Comparison of ENCODE assay signal across 21 cellular contexts in genomic region chr1:244454412-244454811, GRCh38. TPM values are rescaled to one million over a fixed set of nuclear protein-coding genes. Genes with fewer than 3 reads are reported as not detected.
DNase-seq lines count a peak whose midpoint lies in the region; ATAC-seq, FAIRE-seq and TF ChIP-seq lines count a peak whose summit lies in the region.
"Had no signal": no experiment of that assay in that cellular context is flagged by ENCODE, and none has a peak within 500 bp of the region (broad histone marks: within the 10 kb centered on the region; RNA-seq: fewer than 3 reads in every experiment).

No MANE protein-coding gene starts in this region.

- H3K79me2 ChIP-seq in PC-9 (ENCODE audit: low read depth) (peaks cover 20% of the 10 kb centered on the region), trophoblast cell (ENCODE audit: control insufficient read depth, insufficient read depth, low read length, poor library complexity) (peaks cover 7% of the 10 kb centered on the region)

- H3K9ac ChIP-seq in trophoblast cell (ENCODE audit: low read length), result no peak overlapping the region

- no peaks in the 10 kb centered on the region for H4K20me1 ChIP-seq in PC-9 (ENCODE audit: insufficient read depth)

- H3K27me3 Mint-ChIP-seq in effector memory CD8-positive, alpha-beta T cell, result no peaks in the 10 kb centered on the region
- H3K27me3 Mint-ChIP-seq: activated CD4-positive, alpha-beta T cell treated with anti-CD3 and anti-CD28 coated beads for 36 hours; stimulated activated memory B cell treated with anti-CD40 and anti-IgM and Interleukin-4, amounts not matched to agents 10 μg/mL and 1 μg/mL and 100 μg/mL, for 72 hours had no signal

- POLR2A ChIA-PET in HEK293 (lab: Yijun Ruan, JAX), result no interaction called here
- POLR2A ChIA-PET in PC-9 (lab: Charles Lee; ENCODE audit: unreplicated experiment), result no interaction called here

- H3K4me1 Mint-ChIP-seq in effector memory CD8-positive, alpha-beta T cell (ENCODE audit: low read depth in 2 of 2), result peaks cover 19 to 20% of the 10 kb centered on the region in 2 donors

- DNase-seq in PC-9 (peak; percentile 21 to 41), fibroblast of peridontal ligament (ENCODE audit: extremely low read depth) (peak; percentile 11), trophoblast cell (peak in 1 of 2 donors; percentile 55), NCI-H524 treated with DMSO at 0.1 percent for 48 hours (lab: John Stamatoyannopoulos, UW) (no peak), EL (no peak), small intestine (no peak)
- no peak for DNase-seq in effector memory CD8-positive, alpha-beta T cell
- DNase-seq: activated CD4-positive, alpha-beta T cell treated with anti-CD3 and anti-CD28 coated beads for 36 hours; CD4-positive, CD25-positive, alpha-beta regulatory T cell; heart right ventricle; NCI-H1105; NCI-H2081 treated with DMSO at 0.1 percent for 48 hours; stimulated activated CD4-positive, alpha-beta T cell treated with anti-CD3 and anti-CD28 coated beads, Interleukin-1b, Interleukin-23, amount 100 ng/mL, for 48 hours; tibial artery had no signal

- no peak for ATAC-seq in effector memory CD8-positive, alpha-beta T cell (replicated peaks)
- ATAC-seq: activated CD4-positive, alpha-beta T cell treated with anti-CD3 and anti-CD28 coated beads for 36 hours; activated naive CD4-positive, alpha-beta T cell treated with anti-CD3 and anti-CD28 coated beads, Interleukin-2, amount 50 U/mL, for 72 hours; heart right ventricle; Right ventricle myocardium inferior; stimulated activated memory B cell treated with anti-CD40 and anti-IgM and Interleukin-4, amounts not matched to agents 10 μg/mL and 1 μg/mL and 100 μg/mL, for 72 hours had no signal

- intact Hi-C loops in PC-9 (cut with micrococcal nuclease; ENCODE audit: unreplicated experiment), result loop anchor here (5.0 to 10.0 kb wide), 6 partner anchors 112 to 1200 kb away; partner anchors contain the start of genes AKT3, CEP170, COX20 and SDCCAG8

- CTCF ChIA-PET in HEK293 (lab: Yijun Ruan, JAX), result no interaction called here
- CTCF ChIA-PET in PC-9 (lab: Charles Lee), result no interaction called here

- peak overlapping the region; percentile 2 for H3K14ac ChIP-seq in trophoblast cell (ENCODE audit: low read length)

- H3K27ac ChIP-seq in HEK293 (ENCODE audit: extremely low read depth, low read depth, low read length) (no peak overlapping the region), PC-9 (peak overlapping the region; percentile 13; the same call in 1 of the 2 replicates), trophoblast cell (ENCODE audit: low read depth, low read length) (peak overlapping the region; percentile 85), small intestine (ENCODE audit: low read depth in 1 of 2, low read length in 1 of 2) (no peak overlapping the region)
- H3K27ac ChIP-seq: heart right ventricle, tibial artery had no signal

- H3K27me3 ChIP-seq in PC-9 (ENCODE audit: insufficient read depth, low read depth) (no peaks in the 10 kb centered on the region), trophoblast cell (ENCODE audit: insufficient read depth, low read length) (no peaks in the 10 kb centered on the region), small intestine (ENCODE audit: control insufficient read depth in 2 of 2, insufficient read depth in 2 of 2, low read length in 2 of 2) (no peaks in the 10 kb centered on the region)
- H3K27me3 ChIP-seq: heart right ventricle, tibial artery had no signal

- H3K18ac ChIP-seq in trophoblast cell (ENCODE audit: low read length), result no peak overlapping the region

- no peak overlapping the region for H3K4me3 ChIP-seq in HEK293 (ENCODE audit: low read depth, low read length)
- H3K4me3 ChIP-seq in PC-9, result peak overlapping the region; percentile 28; the same call in 1 of the 2 replicates
- H3K4me3 ChIP-seq in trophoblast cell (ENCODE audit: low read depth, low read length), result no peak overlapping the region
- no peak overlapping the region for H3K4me3 ChIP-seq in small intestine (ENCODE audit: low read depth in 1 of 2, low read length in 2 of 2)
- H3K4me3 ChIP-seq: heart right ventricle, tibial artery had no signal

- H4K91ac ChIP-seq in trophoblast cell (ENCODE audit: low read depth, low read length), result peak overlapping the region; percentile 41

- H3K23ac ChIP-seq in trophoblast cell (ENCODE audit: low read length), result no peak overlapping the region

- H3K9me3 Mint-ChIP-seq in effector memory CD8-positive, alpha-beta T cell, result no peaks in the 10 kb centered on the region
- H3K9me3 Mint-ChIP-seq: stimulated activated memory B cell treated with anti-CD40 and anti-IgM and Interleukin-4, amounts not matched to agents 10 μg/mL and 1 μg/mL and 100 μg/mL, for 72 hours had no signal

- H2BK120ac ChIP-seq in trophoblast cell (ENCODE audit: insufficient read depth, low read length, poor library complexity), result peak overlapping the region; percentile 75

- no peak overlapping the region for H2AK5ac ChIP-seq in trophoblast cell (ENCODE audit: low read length)

- no CpG with 5 or more reads among the region's 6 CpGs for WGBS in trophoblast cell (ENCODE audit: extremely low coverage, insufficient coverage, insufficient read length)
- 76 to 85% (median 81%) methylated on average over 6 of the region's 6 CpGs for WGBS in small intestine, 3 donors

- no peak overlapping the region for H3K4me3 Mint-ChIP-seq in effector memory CD8-positive, alpha-beta T cell
- H3K4me3 Mint-ChIP-seq: activated CD4-positive, alpha-beta T cell treated with anti-CD3 and anti-CD28 coated beads for 36 hours; stimulated activated memory B cell treated with anti-CD40 and anti-IgM and Interleukin-4, amounts not matched to agents 10 μg/mL and 1 μg/mL and 100 μg/mL, for 72 hours had no signal

- H4K8ac ChIP-seq in trophoblast cell (ENCODE audit: low read depth, low read length), result peak overlapping the region; percentile 70

- no peak overlapping the region for H3K27ac Mint-ChIP-seq in effector memory CD8-positive, alpha-beta T cell
- H3K27ac Mint-ChIP-seq: activated CD4-positive, alpha-beta T cell treated with anti-CD3 and anti-CD28 coated beads for 36 hours; activated naive CD4-positive, alpha-beta T cell treated with anti-CD3 and anti-CD28 coated beads, Interleukin-2, amount 50 U/mL, for 72 hours; CD4-positive, CD25-positive, alpha-beta regulatory T cell; stimulated activated memory B cell treated with anti-CD40 and anti-IgM and Interleukin-4, amounts not matched to agents 10 μg/mL and 1 μg/mL and 100 μg/mL, for 72 hours had no signal

- peaks cover 10% of the 10 kb centered on the region for H3K4me1 ChIP-seq in HEK293 (ENCODE audit: control insufficient read depth, insufficient read depth, low read length)
- H3K4me1 ChIP-seq in PC-9 (replicated peaks; ENCODE audit: insufficient read depth), result peaks cover 30% of the 10 kb centered on the region
- H3K4me1 ChIP-seq in trophoblast cell (ENCODE audit: control insufficient read depth in 1 of 2, insufficient read depth in 2 of 2, low read length in 2 of 2), result peaks cover 8 to 11% of the 10 kb centered on the region in 2 experiments
- H3K4me1 ChIP-seq in small intestine (ENCODE audit: control insufficient read depth in 2 of 2, insufficient read depth in 1 of 2, low read depth in 1 of 2, low read length in 1 of 2), result peaks cover 4 to 7% of the 10 kb centered on the region in 2 donors

- H3K4me2 ChIP-seq in PC-9 (peak overlapping the region; percentile 65), trophoblast cell (ENCODE audit: low read length) (peak overlapping the region; percentile 47)

- peaks cover 25% of the 10 kb centered on the region for H3K36me3 Mint-ChIP-seq in effector memory CD8-positive, alpha-beta T cell (ENCODE audit: insufficient read depth)

- peaks cover 0 to 6% of the 10 kb centered on the region in 2 experiments; a peak in 1 of 3 replicates for H3K36me3 ChIP-seq in HEK293 (ENCODE audit: control insufficient read depth in 2 of 2, insufficient read depth in 1 of 2, low read length in 2 of 2)
- H3K36me3 ChIP-seq in PC-9 (ENCODE audit: low read depth), result 0 out of 2 replicates have a peak, but pooled peaks cover 7% of the 10 kb centered on the region
- peaks cover 0 to 4% of the 10 kb centered on the region in 2 experiments for H3K36me3 ChIP-seq in trophoblast cell (ENCODE audit: control insufficient read depth in 1 of 2, insufficient read depth in 2 of 2, low read length in 2 of 2)
- H3K36me3 ChIP-seq in small intestine (ENCODE audit: control insufficient read depth in 2 of 2, insufficient read depth in 2 of 2, low read length in 2 of 2), result no peaks in the 10 kb centered on the region
- H3K36me3 ChIP-seq: heart right ventricle, tibial artery had no signal

- H2BK12ac ChIP-seq in trophoblast cell (ENCODE audit: low read length), result peak overlapping the region; percentile 63

- peak overlapping the region; percentile 72 for H2BK5ac ChIP-seq in trophoblast cell (ENCODE audit: low read depth, low read length, poor library complexity)

- H2AFZ ChIP-seq in PC-9 (peak overlapping the region; percentile 76), trophoblast cell (ENCODE audit: insufficient read depth, low read length, poor library complexity) (no peak overlapping the region)

- H3K79me1 ChIP-seq in trophoblast cell (ENCODE audit: low read length), result peaks cover 15% of the 10 kb centered on the region

- TF ChIP-seq CTCF in HEK293 (tag by site-specific recombination; IDR thresholded peaks at IDR 0.05) (no peak), PC-9 (conservative IDR thresholded peaks at IDR 0.05) (no peak)

- no peak for FAIRE-seq in small intestine (lab: Jason Lieb, UNC)
- FAIRE-seq: endometrium, H54 had no signal

- peaks cover 8% of the 10 kb centered on the region; the same call in 1 of the 2 replicates for H3F3A ChIP-seq in PC-9 (ENCODE audit: insufficient read depth, low read depth)

- peak overlapping the region; percentile 59 for H4K12ac ChIP-seq in trophoblast cell (ENCODE audit: low read depth, low read length)

- H3K9me2 ChIP-seq in PC-9 (ENCODE audit: insufficient read depth), result no peaks in the 10 kb centered on the region

- no TSS peak for BruUV-seq in PC-9 (replicated peaks; lab: Mats Ljungman, UMichigan)

- H3K4ac ChIP-seq in trophoblast cell (ENCODE audit: low read depth, low read length), result peak overlapping the region; percentile 9

- H3K9me3 ChIP-seq in HEK293 (ENCODE audit: control insufficient read depth, insufficient read depth, low read depth, low read length) (no peaks in the 10 kb centered on the region), PC-9 (ENCODE audit: insufficient read depth, low read depth) (no peaks in the 10 kb centered on the region), trophoblast cell (ENCODE audit: insufficient read depth, low read depth, low read length) (no peaks in the 10 kb centered on the region), small intestine (ENCODE audit: control insufficient read depth, low read depth) (no peaks in the 10 kb centered on the region)
- H3K9me3 ChIP-seq: heart right ventricle, tibial artery had no signal

TF ChIP-seq in HEK293, 187 proteins besides CTCF, POLR2A, EP300 and RAD21 (continues in another document):
- no peak for TF ChIP-seq ZNF394 (tag by site-specific recombination; IDR thresholded peaks at IDR 0.05; ENCODE audit: borderline replicate concordance)

RNA-seq across cellular contexts. Expression of gene ADSS2, which starts 2.7 kb away (rescaled TPM):
- 63.1 and 76.7 TPM in 2 replicates for total RNA-seq in PC-9 (2021)
- 26.4 TPM in 2 replicates for polyA plus RNA-seq in trophoblast cell (2013)
- polyA plus RNA-seq in small intestine, result 10 to 100 TPM; 18.1 to 29.0 (median 25.0) TPM

RNA-seq across cellular contexts. Expression of gene CATSPERE, which starts 6.7 kb away (rescaled TPM):
- 0.30 and 1.2 TPM in 2 replicates for total RNA-seq in PC-9 (2021)
- 0.12 and 0.24 TPM in 2 replicates for polyA plus RNA-seq in trophoblast cell (2013)
- under 1 TPM in 1 of 3 donors, not detected in 2; 0.19 TPM for polyA plus RNA-seq in small intestine
- total RNA-seq: NCI-H460 had no signal

Comparison
In these comparisons a context has a peak if more than half of its experiments do, and no peak if none do; other contexts are left out.
1. H3K27ac ChIP-seq: peak in PC-9 (single experiment) and trophoblast cell (single experiment); none in HEK293 (single experiment) and small intestine (0 of 2).
2. DNase-seq: peak in PC-9 (2 of 2) and fibroblast of peridontal ligament (single experiment); none in NCI-H524 treated with DMSO at 0.1 percent for 48 hours (single experiment), EL (single experiment), small intestine (single experiment) and effector memory CD8-positive, alpha-beta T cell (0 of 3).